In genomic region chr2:216644846-216645635, GRCh38 we compare ENCODE assay signal across 14 cellular contexts. TPM values are rescaled to one million over a fixed set of nuclear protein-coding genes. Genes with fewer than 3 reads are reported as not detected.
DNase-seq lines count a peak whose midpoint lies in the region; ATAC-seq, FAIRE-seq and TF ChIP-seq lines count a peak whose summit lies in the region.
"Had no signal": no experiment of that assay in that cellular context is flagged by ENCODE, and none has a peak within 500 bp of the region (broad histone marks: within the 10 kb centered on the region; RNA-seq: fewer than 3 reads in every experiment).

No MANE protein-coding gene starts in this region.

- H3K9me3 ChIP-seq in pancreas (no peaks in the 10 kb centered on the region), thyroid gland (no peaks in the 10 kb centered on the region)

- no peak for TF ChIP-seq CTCF in pancreas (IDR thresholded peaks at IDR 0.05)
- no peak for TF ChIP-seq CTCF in thyroid gland (IDR thresholded peaks at IDR 0.05)

- DNase-seq in COLO829 (ENCODE audit: low spot score) (peak; percentile 56), pancreas (peak in 4 of 6 donors; percentile 71 to 84 (median 80)), thyroid gland (no peak), NCI-H510A (lab: John Stamatoyannopoulos, UW) (no peak), epidermal melanocyte (ENCODE audit: insufficient read length, low spot score) (no peak), T1000 (lab: John Stamatoyannopoulos, UW) (no peak)
- DNase-seq in Jurkat, Clone E6-1 (ENCODE audit: low read depth, low spot score): peak; percentile 65
- DNase-seq: activated T-cell treated with anti-CD3 and anti-CD28 coated beads, Interleukin-2, amount 50 U/mL, for 24 hours; NCI-H1048; stimulated activated CD4-positive, alpha-beta T cell treated with anti-CD3 and anti-CD28 coated beads, Interleukin-4, amount 100 ng/mL, for 4 hours had no signal

- no peak for TF ChIP-seq POLR2A in thyroid gland (IDR thresholded peaks at IDR 0.05)

- peaks cover 24 to 40% (median 40%) of the 10 kb centered on the region in 3 donors for H3K4me1 ChIP-seq in pancreas
- H3K4me1 ChIP-seq in thyroid gland: peaks cover 0 to 16% of the 10 kb centered on the region in 2 donors

- WGBS in pancreas, 2 donors: 11 to 12% methylated on average over 4 of the region's 4 CpGs
- 65% methylated on average over 4 of the region's 4 CpGs for WGBS in thyroid gland, 2 donors

- H3K4me3 ChIP-seq in Jurkat, Clone E6-1 (ENCODE audit: low read length): no peak overlapping the region
- H3K4me3 ChIP-seq in pancreas (no peak overlapping the region), thyroid gland (replicated peaks in 1 of 3) (no peak overlapping the region)

- H3K36me3 ChIP-seq in pancreas (no peaks in the 10 kb centered on the region), thyroid gland (no peaks in the 10 kb centered on the region)

- no peaks in the 10 kb centered on the region for H3K27me3 ChIP-seq in pancreas
- H3K27me3 ChIP-seq in thyroid gland: no peaks in the 10 kb centered on the region

- H3K27ac ChIP-seq in pancreas: peak overlapping the region; percentile 76 to 86 (median 82)
- no peak overlapping the region for H3K27ac ChIP-seq in thyroid gland

- peak; percentile 18 for ATAC-seq in esophagus mucosa
- peak; percentile 78 to 89 (median 82) for ATAC-seq in pancreas
- ATAC-seq: stimulated activated effector memory CD8-positive, alpha-beta T cell treated with anti-CD3 and anti-CD28 coated beads, Interleukin-12 subunit alpha, Interleukin-12 subunit beta, amount 100 ng/mL, for 72 hours had no signal

- intact Hi-C loops in pancreas (cut with DNase I) (no loop called here), thyroid gland (cut with DNase I) (no loop called here)

- FAIRE-seq in pancreas (lab: Jason Lieb, UNC): no peak

RNA-seq across cellular contexts. Expression of gene IGFBP2, which starts 11.8 kb away (rescaled TPM):
- polyA plus RNA-seq in Jurkat, Clone E6-1 (2012; ENCODE audit: insufficient read depth, insufficient read length): 229 TPM
- total RNA-seq in esophagus mucosa (192 TPM), pancreas (100 to 1,000 TPM in 4 of 6 donors, 10 to 100 TPM in 2; 76.3 to 211 (median 155) TPM), thyroid gland (10 to 100 TPM; 26.5 to 45.0 (median 40.0) TPM)
- 10 to 100 TPM; 43.1 to 56.5 TPM for polyA plus RNA-seq in pancreas
- polyA plus RNA-seq: CD14-positive monocyte had no signal

RNA-seq across cellular contexts. Expression of gene IGFBP5, which starts 50.3 kb away (rescaled TPM):
- polyA plus RNA-seq in Jurkat, Clone E6-1 (2012; ENCODE audit: insufficient read depth, insufficient read length): 0.45 TPM
- 34.9 TPM for total RNA-seq in esophagus mucosa
- total RNA-seq in pancreas: 10 to 100 TPM in 5 of 6 donors, 1 to 10 TPM in 1; 8.2 to 91.6 (median 28.8) TPM
- 10 to 100 TPM; 18.4 to 25.0 TPM for polyA plus RNA-seq in pancreas
- total RNA-seq in thyroid gland: 1,000 to 10,000 TPM in 1 of 4 donors, 100 to 1,000 TPM in 3; 704 to 1,519 (median 952) TPM
- total RNA-seq: T-helper 1 cell treated with Interleukin-12 subunit alpha and Interleukin-12 subunit beta and Interleukin-4 antibody, amounts not matched to agents 30 ng/mL and 1 ng/mL, for 36 hours had no signal
- polyA plus RNA-seq: CD14-positive monocyte had no signal

Comparison
In these comparisons a context has a peak if more than half of its experiments do, and no peak if none do; other contexts are left out.
1. DNase-seq: peak in COLO829 (single experiment), Jurkat, Clone E6-1 (single experiment) and pancreas (4 of 6); none in thyroid gland (0 of 2), NCI-H510A (single experiment), epidermal melanocyte (single experiment) and T1000 (single experiment).
2. H3K27ac ChIP-seq: peak in pancreas (4 of 4); none in thyroid gland (0 of 3).
3. RNA of gene IGFBP5, which starts 50.3 kb away (total RNA-seq): 704 to 1,519 TPM in thyroid gland; 8.2 to 91.6 TPM in pancreas and 34.9 TPM in esophagus mucosa (single experiment); every median in the first group is over 4 times any median in the second.